Comparison of ENCODE assay signal across 15 cellular contexts in genomic region chr15:73017987-73018386, GRCh38.
"Had no signal": no experiment of that assay in that cellular context is flagged by ENCODE, and none has a peak within 500 bp of the region (broad histone marks: within the 10 kb centered on the region; RNA-seq: fewer than 3 reads in every experiment).

No MANE protein-coding gene starts in this region.

- DNase-seq: esophagus squamous epithelium; heart left ventricle; hippocampal formation; kidney glomerular epithelial cell; mesendoderm; naive B cell; occipital lobe; pancreas; right lobe of liver; spleen; stimulated activated CD4-positive, alpha-beta T cell treated with anti-CD3 and anti-CD28 coated beads, Interleukin-15, amount 100 ng/mL, for 24 hours; stimulated activated CD4-positive, alpha-beta T cell treated with anti-CD3 and anti-CD28 coated beads, Interleukin-1b, Interleukin-23, amount 100 ng/mL, for 48 hours; stimulated activated CD4-positive, alpha-beta T cell treated with anti-CD3 and anti-CD28 coated beads, Interleukin-4, amount 100 ng/mL, for 24 hours; transverse colon had no signal

- H3K4me3 ChIP-seq: esophagus squamous epithelium, heart left ventricle, pancreas, right lobe of liver, spleen, thoracic aorta, transverse colon had no signal
